Comparison of ENCODE assay signal across 1 cellular context in the genomic region with DNA sequence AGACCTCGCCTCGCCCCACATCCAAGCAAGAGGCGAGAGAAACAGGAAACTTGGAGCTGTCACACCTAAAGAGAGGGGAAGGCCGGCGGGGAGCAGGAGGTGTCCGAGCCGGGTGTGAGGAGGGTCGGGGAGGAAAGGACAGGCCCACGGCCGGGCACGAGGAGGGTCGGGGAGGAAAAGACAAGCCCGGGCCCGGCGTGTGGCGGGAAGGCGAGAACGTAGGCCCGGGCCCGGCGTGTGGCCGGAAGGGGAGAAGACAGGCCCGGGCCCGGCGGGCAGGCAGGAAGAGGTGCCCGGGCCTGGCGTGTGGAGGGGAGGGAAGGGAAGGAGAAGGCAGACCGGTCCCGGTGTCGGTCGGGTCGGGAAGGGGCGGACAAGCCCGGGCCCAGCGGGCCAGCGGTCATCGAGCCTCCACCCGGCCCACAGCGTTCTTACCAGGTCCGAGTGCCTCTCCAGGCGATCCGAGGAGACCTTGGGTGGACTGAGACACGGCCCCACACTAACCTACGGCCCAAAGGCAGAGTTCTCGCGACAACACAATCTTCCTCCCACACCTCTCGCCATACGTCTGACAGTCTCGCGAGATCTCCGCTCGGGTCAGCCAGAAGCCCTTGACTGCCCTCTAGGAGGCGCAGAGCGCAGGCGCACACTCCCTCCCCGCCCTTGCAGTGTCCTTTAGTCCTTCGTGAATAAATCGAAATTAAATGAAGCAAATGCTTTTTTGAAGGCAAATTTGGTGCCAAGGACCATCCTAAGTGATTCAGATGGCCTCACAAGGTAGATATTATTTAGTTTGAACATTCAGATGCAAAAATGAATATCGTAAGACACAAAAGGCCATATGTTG.
TF ChIP-seq lines count a peak whose summit lies in the region.

A gene (minus strand): TSS at position 533 of the 847 bp plus-strand sequence. CDS start 13,943 bp downstream, outside the sequence.

TF ChIP-seq in HepG2, 621 proteins besides CTCF, POLR2A, EP300 and RAD21 (continued from another document and continues in another):
- TF ChIP-seq, protein P1, sequence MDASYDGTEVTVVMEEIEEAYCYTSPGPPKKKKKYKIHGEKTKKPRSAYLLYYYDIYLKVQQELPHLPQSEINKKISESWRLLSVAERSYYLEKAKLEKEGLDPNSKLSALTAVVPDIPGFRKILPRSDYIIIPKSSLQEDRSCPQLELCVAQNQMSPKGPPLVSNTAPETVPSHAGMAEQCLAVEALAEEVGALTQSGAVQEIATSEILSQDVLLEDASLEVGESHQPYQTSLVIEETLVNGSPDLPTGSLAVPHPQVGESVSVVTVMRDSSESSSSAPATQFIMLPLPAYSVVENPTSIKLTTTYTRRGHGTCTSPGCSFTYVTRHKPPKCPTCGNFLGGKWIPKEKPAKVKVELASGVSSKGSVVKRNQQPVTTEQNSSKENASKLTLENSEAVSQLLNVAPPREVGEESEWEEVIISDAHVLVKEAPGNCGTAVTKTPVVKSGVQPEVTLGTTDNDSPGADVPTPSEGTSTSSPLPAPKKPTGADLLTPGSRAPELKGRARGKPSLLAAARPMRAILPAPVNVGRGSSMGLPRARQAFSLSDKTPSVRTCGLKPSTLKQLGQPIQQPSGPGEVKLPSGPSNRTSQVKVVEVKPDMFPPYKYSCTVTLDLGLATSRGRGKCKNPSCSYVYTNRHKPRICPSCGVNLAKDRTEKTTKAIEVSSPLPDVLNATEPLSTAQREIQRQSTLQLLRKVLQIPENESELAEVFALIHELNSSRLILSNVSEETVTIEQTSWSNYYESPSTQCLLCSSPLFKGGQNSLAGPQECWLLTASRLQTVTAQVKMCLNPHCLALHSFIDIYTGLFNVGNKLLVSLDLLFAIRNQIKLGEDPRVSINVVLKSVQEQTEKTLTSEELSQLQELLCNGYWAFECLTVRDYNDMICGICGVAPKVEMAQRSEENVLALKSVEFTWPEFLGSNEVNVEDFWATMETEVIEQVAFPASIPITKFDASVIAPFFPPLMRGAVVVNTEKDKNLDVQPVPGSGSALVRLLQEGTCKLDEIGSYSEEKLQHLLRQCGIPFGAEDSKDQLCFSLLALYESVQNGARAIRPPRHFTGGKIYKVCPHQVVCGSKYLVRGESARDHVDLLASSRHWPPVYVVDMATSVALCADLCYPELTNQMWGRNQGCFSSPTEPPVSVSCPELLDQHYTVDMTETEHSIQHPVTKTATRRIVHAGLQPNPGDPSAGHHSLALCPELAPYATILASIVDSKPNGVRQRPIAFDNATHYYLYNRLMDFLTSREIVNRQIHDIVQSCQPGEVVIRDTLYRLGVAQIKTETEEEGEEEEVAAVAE (CRISPR knock-in tag; IDR thresholded peaks at IDR 0.05; ENCODE audit: borderline replicate concordance) = peak; percentile 34; the same call in 1 of the 2 replicates
- TF ChIP-seq, protein P2, sequence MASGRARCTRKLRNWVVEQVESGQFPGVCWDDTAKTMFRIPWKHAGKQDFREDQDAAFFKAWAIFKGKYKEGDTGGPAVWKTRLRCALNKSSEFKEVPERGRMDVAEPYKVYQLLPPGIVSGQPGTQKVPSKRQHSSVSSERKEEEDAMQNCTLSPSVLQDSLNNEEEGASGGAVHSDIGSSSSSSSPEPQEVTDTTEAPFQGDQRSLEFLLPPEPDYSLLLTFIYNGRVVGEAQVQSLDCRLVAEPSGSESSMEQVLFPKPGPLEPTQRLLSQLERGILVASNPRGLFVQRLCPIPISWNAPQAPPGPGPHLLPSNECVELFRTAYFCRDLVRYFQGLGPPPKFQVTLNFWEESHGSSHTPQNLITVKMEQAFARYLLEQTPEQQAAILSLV (CRISPR knock-in tag; IDR thresholded peaks at IDR 0.05; ENCODE audit: borderline replicate concordance) = 0 out of 2 replicates have a peak, but pooled peaks have one; percentile 45
- TF ChIP-seq ZFP37 (CRISPR knock-in tag; IDR thresholded peaks at IDR 0.05; ENCODE audit: borderline replicate concordance) (no peak), LCORL (IDR thresholded peaks at IDR 0.05) (no peak), LCORL (CRISPR knock-in tag; IDR thresholded peaks at IDR 0.05) (peak; percentile 57; the same call in 1 of the 2 replicates), JUN (CRISPR knock-in tag; IDR thresholded peaks at IDR 0.05) (no peak), ZEB1 (IDR thresholded peaks at IDR 0.05; ENCODE audit: insufficient replicate concordance, low read depth) (no peak), ZMYM2 (CRISPR knock-in tag; IDR thresholded peaks at IDR 0.05) (0 out of 2 replicates have a peak, but pooled peaks have one; percentile 24), ZBTB3 (CRISPR knock-in tag; IDR thresholded peaks at IDR 0.05; ENCODE audit: borderline replicate concordance, low read depth) (no peak), PAF1 (CRISPR knock-in tag; IDR thresholded peaks at IDR 0.05) (no peak; the same call in 1 of the 2 replicates), ZNF138 (CRISPR knock-in tag; IDR thresholded peaks at IDR 0.05; ENCODE audit: low read depth) (no peak), ZNF781 (CRISPR knock-in tag; IDR thresholded peaks at IDR 0.05; ENCODE audit: borderline replicate concordance, not compliant biosample characterization) (peak; percentile 30), ZMAT3 (CRISPR knock-in tag; conservative IDR thresholded peaks at IDR 0.05) (peak; percentile 85; the same call in 1 of the 2 replicates), THAP11 (CRISPR knock-in tag; IDR thresholded peaks at IDR 0.05) (peak; percentile 83), ADNP (CRISPR knock-in tag; IDR thresholded peaks at IDR 0.05) (no peak), NFE2 (CRISPR knock-in tag; IDR thresholded peaks at IDR 0.05) (no peak), HNF4G (IDR thresholded peaks at IDR 0.05; ENCODE audit: borderline replicate concordance, low read depth, low read length) (no peak), HNF4G (CRISPR knock-in tag; IDR thresholded peaks at IDR 0.05; ENCODE audit: borderline replicate concordance, low read depth) (no peak), AGO1 (IDR thresholded peaks at IDR 0.05; ENCODE audit: low read depth, low read length, poor library complexity, severe bottlenecking) (peak; percentile 74), ZNF547 (CRISPR knock-in tag; IDR thresholded peaks at IDR 0.05) (peak; percentile 81; the same call in 1 of the 2 replicates), GFI1 (CRISPR knock-in tag; IDR thresholded peaks at IDR 0.05; ENCODE audit: borderline replicate concordance) (no peak), PHB2 (IDR thresholded peaks at IDR 0.05; ENCODE audit: partially characterized antibody) (no peak), ZNF274 (CRISPR knock-in tag; IDR thresholded peaks at IDR 0.05) (peak; percentile 44; the same call in 1 of the 2 replicates), HOXA7 (CRISPR knock-in tag; IDR thresholded peaks at IDR 0.05) (no peak), MEIS2 (CRISPR knock-in tag; IDR thresholded peaks at IDR 0.05) (peak; percentile 16; the same call in 1 of the 2 replicates), ZBTB20 (CRISPR knock-in tag; IDR thresholded peaks at IDR 0.05; ENCODE audit: borderline replicate concordance, low read depth) (peak; percentile 58; the same call in 1 of the 2 replicates)
- TF ChIP-seq, protein P3, sequence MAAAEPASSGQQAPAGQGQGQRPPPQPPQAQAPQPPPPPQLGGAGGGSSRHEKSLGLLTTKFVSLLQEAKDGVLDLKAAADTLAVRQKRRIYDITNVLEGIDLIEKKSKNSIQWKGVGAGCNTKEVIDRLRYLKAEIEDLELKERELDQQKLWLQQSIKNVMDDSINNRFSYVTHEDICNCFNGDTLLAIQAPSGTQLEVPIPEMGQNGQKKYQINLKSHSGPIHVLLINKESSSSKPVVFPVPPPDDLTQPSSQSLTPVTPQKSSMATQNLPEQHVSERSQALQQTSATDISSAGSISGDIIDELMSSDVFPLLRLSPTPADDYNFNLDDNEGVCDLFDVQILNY (CRISPR knock-in tag; conservative IDR thresholded peaks at IDR 0.05) = no peak
- TF ChIP-seq, protein P4, sequence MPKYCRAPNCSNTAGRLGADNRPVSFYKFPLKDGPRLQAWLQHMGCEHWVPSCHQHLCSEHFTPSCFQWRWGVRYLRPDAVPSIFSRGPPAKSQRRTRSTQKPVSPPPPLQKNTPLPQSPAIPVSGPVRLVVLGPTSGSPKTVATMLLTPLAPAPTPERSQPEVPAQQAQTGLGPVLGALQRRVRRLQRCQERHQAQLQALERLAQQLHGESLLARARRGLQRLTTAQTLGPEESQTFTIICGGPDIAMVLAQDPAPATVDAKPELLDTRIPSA (CRISPR knock-in tag; IDR thresholded peaks at IDR 0.05; ENCODE audit: borderline replicate concordance) = no peak
- TF ChIP-seq, protein P5, sequence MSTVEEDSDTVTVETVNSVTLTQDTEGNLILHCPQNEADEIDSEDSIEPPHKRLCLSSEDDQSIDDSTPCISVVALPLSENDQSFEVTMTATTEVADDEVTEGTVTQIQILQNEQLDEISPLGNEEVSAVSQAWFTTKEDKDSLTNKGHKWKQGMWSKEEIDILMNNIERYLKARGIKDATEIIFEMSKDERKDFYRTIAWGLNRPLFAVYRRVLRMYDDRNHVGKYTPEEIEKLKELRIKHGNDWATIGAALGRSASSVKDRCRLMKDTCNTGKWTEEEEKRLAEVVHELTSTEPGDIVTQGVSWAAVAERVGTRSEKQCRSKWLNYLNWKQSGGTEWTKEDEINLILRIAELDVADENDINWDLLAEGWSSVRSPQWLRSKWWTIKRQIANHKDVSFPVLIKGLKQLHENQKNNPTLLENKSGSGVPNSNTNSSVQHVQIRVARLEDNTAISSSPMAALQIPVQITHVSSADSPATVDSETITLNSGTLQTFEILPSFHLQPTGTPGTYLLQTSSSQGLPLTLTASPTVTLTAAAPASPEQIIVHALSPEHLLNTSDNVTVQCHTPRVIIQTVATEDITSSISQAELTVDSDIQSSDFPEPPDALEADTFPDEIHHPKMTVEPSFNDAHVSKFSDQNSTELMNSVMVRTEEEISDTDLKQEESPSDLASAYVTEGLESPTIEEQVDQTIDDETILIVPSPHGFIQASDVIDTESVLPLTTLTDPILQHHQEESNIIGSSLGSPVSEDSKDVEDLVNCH (CRISPR knock-in tag; IDR thresholded peaks at IDR 0.05) = no peak
- TF ChIP-seq, protein P6, sequence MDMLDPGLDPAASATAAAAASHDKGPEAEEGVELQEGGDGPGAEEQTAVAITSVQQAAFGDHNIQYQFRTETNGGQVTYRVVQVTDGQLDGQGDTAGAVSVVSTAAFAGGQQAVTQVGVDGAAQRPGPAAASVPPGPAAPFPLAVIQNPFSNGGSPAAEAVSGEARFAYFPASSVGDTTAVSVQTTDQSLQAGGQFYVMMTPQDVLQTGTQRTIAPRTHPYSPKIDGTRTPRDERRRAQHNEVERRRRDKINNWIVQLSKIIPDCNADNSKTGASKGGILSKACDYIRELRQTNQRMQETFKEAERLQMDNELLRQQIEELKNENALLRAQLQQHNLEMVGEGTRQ (IDR thresholded peaks at IDR 0.05; ENCODE audit: low read depth, low read length) = no peak
- TF ChIP-seq, protein P6 (CRISPR knock-in tag; IDR thresholded peaks at IDR 0.05; ENCODE audit: borderline replicate concordance) = no peak
- TF ChIP-seq, protein P7, sequence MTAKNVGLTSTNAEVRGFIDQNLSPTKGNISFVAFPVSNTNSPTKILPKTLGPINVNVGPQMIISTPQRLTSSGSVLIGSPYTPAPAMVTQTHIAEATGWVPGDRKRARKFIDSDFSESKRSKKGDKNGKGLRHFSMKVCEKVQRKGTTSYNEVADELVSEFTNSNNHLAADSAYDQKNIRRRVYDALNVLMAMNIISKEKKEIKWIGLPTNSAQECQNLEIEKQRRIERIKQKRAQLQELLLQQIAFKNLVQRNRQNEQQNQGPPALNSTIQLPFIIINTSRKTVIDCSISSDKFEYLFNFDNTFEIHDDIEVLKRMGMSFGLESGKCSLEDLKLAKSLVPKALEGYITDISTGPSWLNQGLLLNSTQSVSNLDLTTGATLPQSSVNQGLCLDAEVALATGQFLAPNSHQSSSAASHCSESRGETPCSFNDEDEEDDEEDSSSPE (CRISPR knock-in tag; IDR thresholded peaks at IDR 0.05) = peak; percentile 49; the same call in 1 of the 2 replicates
- TF ChIP-seq, protein P8, sequence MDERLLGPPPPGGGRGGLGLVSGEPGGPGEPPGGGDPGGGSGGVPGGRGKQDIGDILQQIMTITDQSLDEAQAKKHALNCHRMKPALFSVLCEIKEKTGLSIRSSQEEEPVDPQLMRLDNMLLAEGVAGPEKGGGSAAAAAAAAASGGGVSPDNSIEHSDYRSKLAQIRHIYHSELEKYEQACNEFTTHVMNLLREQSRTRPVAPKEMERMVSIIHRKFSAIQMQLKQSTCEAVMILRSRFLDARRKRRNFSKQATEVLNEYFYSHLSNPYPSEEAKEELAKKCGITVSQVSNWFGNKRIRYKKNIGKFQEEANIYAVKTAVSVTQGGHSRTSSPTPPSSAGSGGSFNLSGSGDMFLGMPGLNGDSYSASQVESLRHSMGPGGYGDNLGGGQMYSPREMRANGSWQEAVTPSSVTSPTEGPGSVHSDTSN (CRISPR knock-in tag; IDR thresholded peaks at IDR 0.05) = 0 out of 2 replicates have a peak, but pooled peaks have one; percentile 29
- TF ChIP-seq, protein P9, sequence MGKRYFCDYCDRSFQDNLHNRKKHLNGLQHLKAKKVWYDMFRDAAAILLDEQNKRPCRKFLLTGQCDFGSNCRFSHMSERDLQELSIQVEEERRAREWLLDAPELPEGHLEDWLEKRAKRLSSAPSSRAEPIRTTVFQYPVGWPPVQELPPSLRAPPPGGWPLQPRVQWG (CRISPR knock-in tag; IDR thresholded peaks at IDR 0.05; ENCODE audit: borderline replicate concordance, low read depth) = no peak
- TF ChIP-seq, protein P10, sequence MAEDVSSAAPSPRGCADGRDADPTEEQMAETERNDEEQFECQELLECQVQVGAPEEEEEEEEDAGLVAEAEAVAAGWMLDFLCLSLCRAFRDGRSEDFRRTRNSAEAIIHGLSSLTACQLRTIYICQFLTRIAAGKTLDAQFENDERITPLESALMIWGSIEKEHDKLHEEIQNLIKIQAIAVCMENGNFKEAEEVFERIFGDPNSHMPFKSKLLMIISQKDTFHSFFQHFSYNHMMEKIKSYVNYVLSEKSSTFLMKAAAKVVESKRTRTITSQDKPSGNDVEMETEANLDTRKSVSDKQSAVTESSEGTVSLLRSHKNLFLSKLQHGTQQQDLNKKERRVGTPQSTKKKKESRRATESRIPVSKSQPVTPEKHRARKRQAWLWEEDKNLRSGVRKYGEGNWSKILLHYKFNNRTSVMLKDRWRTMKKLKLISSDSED (CRISPR knock-in tag; IDR thresholded peaks at IDR 0.05) = no peak
